Comparison of ENCODE assay signal across 24 cellular contexts in the genomic region with DNA sequence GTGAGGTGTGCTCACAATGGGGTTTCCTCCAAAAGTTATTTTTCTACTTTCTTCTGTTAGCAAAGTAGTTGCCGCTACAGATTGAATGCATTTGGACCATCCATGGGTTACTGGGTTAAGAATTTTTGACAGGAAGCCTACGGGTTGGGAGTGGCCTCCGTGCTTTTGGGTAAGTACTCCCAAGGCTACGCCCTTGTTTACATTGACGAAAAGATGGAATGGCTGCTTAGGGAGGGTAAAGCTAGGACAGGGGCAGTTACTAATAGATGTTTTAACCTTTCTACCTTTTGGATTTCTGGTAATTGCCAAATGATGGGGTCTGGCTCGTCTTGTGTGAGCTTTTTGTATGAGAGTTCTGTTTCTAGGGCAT. TPM values are rescaled to one million over a fixed set of nuclear protein-coding genes. Genes with fewer than 3 reads are reported as not detected.
A peak's percentile ranks its signal among the peaks of the same experiment; 100 is the strongest.
DNase-seq lines count a peak whose midpoint lies in the region; ATAC-seq and TF ChIP-seq lines count a peak whose summit lies in the region.
"Had no signal": no experiment of that assay in that cellular context is flagged by ENCODE, and none has a peak within 500 bp of the region (broad histone marks: within the 10 kb centered on the region; RNA-seq: fewer than 3 reads in every experiment).

No MANE protein-coding gene starts in this region.

- H3K27me3 ChIP-seq in CD4-positive, alpha-beta memory T cell (ENCODE audit: insufficient read depth, low read length), result no peaks in the 10 kb centered on the region
- H3K27me3 ChIP-seq: dorsolateral prefrontal cortex, sigmoid colon, tibial artery had no signal

- H3K27me3 Mint-ChIP-seq in activated CD4-positive, alpha-beta T cell treated with anti-CD3 and anti-CD28 coated beads for 36 hours, result peaks cover 4% of the 10 kb centered on the region
- H3K27me3 Mint-ChIP-seq in CD4-positive, alpha-beta memory T cell, result peaks cover 2 to 3% of the 10 kb centered on the region in 2 donors
- no peaks in the 10 kb centered on the region for H3K27me3 Mint-ChIP-seq in activated T-helper 2 cell treated with anti-CD3 and anti-CD28 coated beads, Interferon-gamma antibody, Interleukin-2, Interleukin-4, amounts not matched to agents 10 μg/mL and 5 μg/mL and 100 μg/mL, durations not matched to agents 14 hours and 24 hours and 36 hours (ENCODE audit: low read depth)

- peak overlapping the region; percentile 81 for H3K27ac Mint-ChIP-seq in activated CD4-positive, alpha-beta T cell treated with anti-CD3 and anti-CD28 coated beads for 36 hours
- H3K27ac Mint-ChIP-seq in CD4-positive, alpha-beta memory T cell, result peak overlapping the region; percentile 73 to 88 (median 81)
- peak overlapping the region; percentile 81 for H3K27ac Mint-ChIP-seq in activated T-helper 2 cell treated with anti-CD3 and anti-CD28 coated beads, Interferon-gamma antibody, Interleukin-2, Interleukin-4, amounts not matched to agents 10 μg/mL and 5 μg/mL and 100 μg/mL, durations not matched to agents 14 hours and 24 hours and 36 hours
- H3K27ac Mint-ChIP-seq: progenitor cell of endocrine pancreas had no signal

- POLR2A ChIA-PET in activated CD4-positive, alpha-beta T cell treated with anti-CD3 and anti-CD28 coated beads for 36 hours (lab: Charles Lee), result no interaction called here
- POLR2A ChIA-PET in CD4-positive, alpha-beta memory T cell (lab: Charles Lee; ENCODE audit: partially characterized antibody), result no interaction called here

- no peaks in the 10 kb centered on the region for H3K36me3 ChIP-seq in CD4-positive, alpha-beta memory T cell (ENCODE audit: insufficient read depth, low read length)
- H3K36me3 ChIP-seq in mucosa of descending colon (ENCODE audit: low read depth), result no peaks in the 10 kb centered on the region
- H3K36me3 ChIP-seq: sigmoid colon had no signal

- no peaks in the 10 kb centered on the region for H3K9me3 Mint-ChIP-seq in activated CD4-positive, alpha-beta T cell treated with anti-CD3 and anti-CD28 coated beads for 36 hours (ENCODE audit: low read depth)
- peaks cover 0 to 6% (median 1%) of the 10 kb centered on the region in 8 donors for H3K9me3 Mint-ChIP-seq in CD4-positive, alpha-beta memory T cell
- H3K9me3 Mint-ChIP-seq in activated T-helper 2 cell treated with anti-CD3 and anti-CD28 coated beads, Interferon-gamma antibody, Interleukin-2, Interleukin-4, amounts not matched to agents 10 μg/mL and 5 μg/mL and 100 μg/mL, durations not matched to agents 14 hours and 24 hours and 36 hours, result peaks cover 17% of the 10 kb centered on the region

- TF ChIP-seq CTCF in mucosa of descending colon (IDR thresholded peaks at IDR 0.05), result no peak

- H3K4me3 ChIP-seq in CD4-positive, alpha-beta memory T cell (ENCODE audit: low read length in 2 of 2), result no peak overlapping the region
- H3K4me3 ChIP-seq in mucosa of descending colon, result no peak overlapping the region
- H3K4me3 ChIP-seq: dorsolateral prefrontal cortex, sigmoid colon, tibial artery had no signal

- no peaks in the 10 kb centered on the region for H3K36me3 Mint-ChIP-seq in activated CD4-positive, alpha-beta T cell treated with anti-CD3 and anti-CD28 coated beads for 36 hours (ENCODE audit: low read depth)
- H3K36me3 Mint-ChIP-seq in CD4-positive, alpha-beta memory T cell, result peaks cover 0 to 7% of the 10 kb centered on the region in 2 donors
- peaks cover 20% of the 10 kb centered on the region for H3K36me3 Mint-ChIP-seq in activated T-helper 2 cell treated with anti-CD3 and anti-CD28 coated beads, Interferon-gamma antibody, Interleukin-2, Interleukin-4, amounts not matched to agents 10 μg/mL and 5 μg/mL and 100 μg/mL, durations not matched to agents 14 hours and 24 hours and 36 hours (ENCODE audit: low read depth)

- intact Hi-C loops in activated CD4-positive, alpha-beta T cell treated with anti-CD3 and anti-CD28 coated beads for 36 hours (cut with DNase I, micrococcal nuclease), result no loop called here
- intact Hi-C loops in CD4-positive, alpha-beta memory T cell (cut with micrococcal nuclease), result loop anchor here (5.0 kb wide), 1 partner anchor 41 kb away; no protein-coding TSS in a partner anchor
- intact Hi-C loops in activated T-helper 2 cell treated with anti-CD3 and anti-CD28 coated beads, Interferon-gamma antibody, Interleukin-2, Interleukin-4, amounts not matched to agents 10 μg/mL and 5 μg/mL and 100 μg/mL, durations not matched to agents 14 hours and 24 hours and 36 hours (cut with micrococcal nuclease), result loop anchor here (1.0 kb wide), 1 partner anchor 13 kb away; no protein-coding TSS in a partner anchor
- intact Hi-C loops in mucosa of descending colon (cut with DNase I, micrococcal nuclease), result no loop called here
- intact Hi-C loops in Right ventricle myocardium superior (cut with DNase I), result no loop called here

- H3K4me1 ChIP-seq in CD4-positive, alpha-beta memory T cell (ENCODE audit: insufficient read depth, low read length), result peaks cover 18% of the 10 kb centered on the region
- peaks cover 7% of the 10 kb centered on the region for H3K4me1 ChIP-seq in mucosa of descending colon (ENCODE audit: low read depth)
- H3K4me1 ChIP-seq: sigmoid colon had no signal

- peaks cover 15% of the 10 kb centered on the region for H3K4me1 Mint-ChIP-seq in activated CD4-positive, alpha-beta T cell treated with anti-CD3 and anti-CD28 coated beads for 36 hours
- peaks cover 12 to 33% (median 19%) of the 10 kb centered on the region in 4 donors for H3K4me1 Mint-ChIP-seq in CD4-positive, alpha-beta memory T cell
- peaks cover 19% of the 10 kb centered on the region for H3K4me1 Mint-ChIP-seq in activated T-helper 2 cell treated with anti-CD3 and anti-CD28 coated beads, Interferon-gamma antibody, Interleukin-2, Interleukin-4, amounts not matched to agents 10 μg/mL and 5 μg/mL and 100 μg/mL, durations not matched to agents 14 hours and 24 hours and 36 hours (ENCODE audit: low read depth)

- no peak for DNase-seq in activated CD4-positive, alpha-beta T cell treated with anti-CD3 and anti-CD28 coated beads for 36 hours
- DNase-seq in activated CD4-positive, alpha-beta T cell treated with anti-CD3 and anti-CD28 coated beads, Interleukin-2, amount 50 U/mL, for 4 hours, result no peak
- DNase-seq in CD4-positive, alpha-beta memory T cell, result peak in 1 of 5 donors; percentile 4
- no peak for DNase-seq in activated T-helper 2 cell treated with anti-CD3 and anti-CD28 coated beads, Interferon-gamma antibody, Interleukin-2, Interleukin-4, amounts not matched to agents 10 μg/mL and 5 μg/mL and 100 μg/mL, durations not matched to agents 14 hours and 24 hours and 36 hours (ENCODE audit: low spot score)
- DNase-seq in mucosa of descending colon (no peak), Right ventricle myocardium superior (no peak)
- DNase-seq: activated CD4-positive, CD25-positive, alpha-beta regulatory T cell treated with anti-CD3 and anti-CD28 coated beads, Interleukin-2, amount 50 U/mL, for 72 hours; activated CD8-positive, alpha-beta memory T cell treated with anti-CD3 and anti-CD28 coated beads, Interleukin-2, amount 50 U/mL, for 48 hours; COR-L47; DMS79; dorsolateral prefrontal cortex; mammary epithelial cell; NCI-H1105 treated with DMSO at 0.1 percent for 48 hours; NCI-H2081; NCI-H345; OCI-M1; sigmoid colon; stimulated activated naive CD8-positive, alpha-beta T cell treated with anti-CD3 and anti-CD28 coated beads, Interleukin-15, Interleukin-2, amounts not matched to agents 100 U/mL and 50 U/mL, for 24 hours; SW 1271; tibial artery had no signal

- CTCF ChIA-PET in activated CD4-positive, alpha-beta T cell treated with anti-CD3 and anti-CD28 coated beads for 36 hours (lab: Charles Lee), result no interaction called here
- CTCF ChIA-PET in CD4-positive, alpha-beta memory T cell (lab: Charles Lee; ENCODE audit: partially characterized antibody), result interaction anchor here (2.3 kb wide), 1 partner anchor 14 kb away, joined by 8 read pairs; no protein-coding TSS in a partner anchor

- no peaks in the 10 kb centered on the region for H3K9me3 ChIP-seq in CD4-positive, alpha-beta memory T cell (ENCODE audit: control insufficient read depth in 1 of 2, low read length in 2 of 2)
- H3K9me3 ChIP-seq in mucosa of descending colon, result no peaks in the 10 kb centered on the region
- H3K9me3 ChIP-seq: sigmoid colon, tibial artery had no signal

- no peak for ATAC-seq in activated CD4-positive, alpha-beta T cell treated with anti-CD3 and anti-CD28 coated beads for 36 hours
- ATAC-seq in mucosa of descending colon (peak; percentile 28), Right ventricle myocardium superior (ENCODE audit: poor library complexity) (no peak), GM21390 (IDR thresholded peaks at IDR 0.05; ENCODE audit: unreplicated experiment) (no peak), GM18511 (IDR thresholded peaks at IDR 0.05; ENCODE audit: unreplicated experiment) (no peak)
- ATAC-seq: Right ventricle myocardium inferior; stimulated activated naive CD8-positive, alpha-beta T cell treated with anti-CD3 and anti-CD28 coated beads, Interleukin-15, Interleukin-2, amounts not matched to agents 100 U/mL and 50 U/mL, for 24 hours had no signal

- H3K4me3 Mint-ChIP-seq in activated CD4-positive, alpha-beta T cell treated with anti-CD3 and anti-CD28 coated beads for 36 hours, result peak overlapping the region; percentile 57
- peak overlapping the region in 7 of 8 donors; percentile 4 to 78 (median 57) for H3K4me3 Mint-ChIP-seq in CD4-positive, alpha-beta memory T cell
- peak overlapping the region; percentile 64 for H3K4me3 Mint-ChIP-seq in activated T-helper 2 cell treated with anti-CD3 and anti-CD28 coated beads, Interferon-gamma antibody, Interleukin-2, Interleukin-4, amounts not matched to agents 10 μg/mL and 5 μg/mL and 100 μg/mL, durations not matched to agents 14 hours and 24 hours and 36 hours (ENCODE audit: low read depth)

- no peak overlapping the region for H3K27ac ChIP-seq in CD4-positive, alpha-beta memory T cell (ENCODE audit: low read depth, low read length)
- H3K27ac ChIP-seq: dorsolateral prefrontal cortex, tibial artery had no signal

RNA-seq across cellular contexts. Expression of a gene that starts 20.4 kb away (rescaled TPM):
- 10 to 100 TPM; 31.6 to 34.5 TPM for total RNA-seq in activated CD4-positive, alpha-beta T cell treated with anti-CD3 and anti-CD28 coated beads for 36 hours
- total RNA-seq in CD4-positive, alpha-beta memory T cell, result 10 to 100 TPM; 32.5 to 32.8 TPM
- polyA plus RNA-seq in CD4-positive, alpha-beta memory T cell, result 10 to 100 TPM; 16.9 to 23.0 TPM
- 44.1 and 45.2 TPM in 2 replicates for total RNA-seq in activated T-helper 2 cell treated with anti-CD3 and anti-CD28 coated beads, Interferon-gamma antibody, Interleukin-2, Interleukin-4, amounts not matched to agents 10 μg/mL and 5 μg/mL and 100 μg/mL, durations not matched to agents 14 hours and 24 hours and 36 hours
- total RNA-seq in mucosa of descending colon (10 to 100 TPM; 40.4 to 49.6 (median 43.3) TPM), Right ventricle myocardium superior (15.6 TPM)

Comparison
In these comparisons a context has a peak if more than half of its experiments do, and no peak if none do; other contexts are left out.
1. intact Hi-C loops: an anchor here in CD4-positive, alpha-beta memory T cell (5.0 kb wide) and activated T-helper 2 cell treated with anti-CD3 and anti-CD28 coated beads, Interferon-gamma antibody, Interleukin-2, Interleukin-4, amounts not matched to agents 10 μg/mL and 5 μg/mL and 100 μg/mL, durations not matched to agents 14 hours and 24 hours and 36 hours (1.0 kb wide); none called in activated CD4-positive, alpha-beta T cell treated with anti-CD3 and anti-CD28 coated beads for 36 hours, mucosa of descending colon and Right ventricle myocardium superior.